23 cellular contexts compared by ENCODE assay signal in the genomic region with DNA sequence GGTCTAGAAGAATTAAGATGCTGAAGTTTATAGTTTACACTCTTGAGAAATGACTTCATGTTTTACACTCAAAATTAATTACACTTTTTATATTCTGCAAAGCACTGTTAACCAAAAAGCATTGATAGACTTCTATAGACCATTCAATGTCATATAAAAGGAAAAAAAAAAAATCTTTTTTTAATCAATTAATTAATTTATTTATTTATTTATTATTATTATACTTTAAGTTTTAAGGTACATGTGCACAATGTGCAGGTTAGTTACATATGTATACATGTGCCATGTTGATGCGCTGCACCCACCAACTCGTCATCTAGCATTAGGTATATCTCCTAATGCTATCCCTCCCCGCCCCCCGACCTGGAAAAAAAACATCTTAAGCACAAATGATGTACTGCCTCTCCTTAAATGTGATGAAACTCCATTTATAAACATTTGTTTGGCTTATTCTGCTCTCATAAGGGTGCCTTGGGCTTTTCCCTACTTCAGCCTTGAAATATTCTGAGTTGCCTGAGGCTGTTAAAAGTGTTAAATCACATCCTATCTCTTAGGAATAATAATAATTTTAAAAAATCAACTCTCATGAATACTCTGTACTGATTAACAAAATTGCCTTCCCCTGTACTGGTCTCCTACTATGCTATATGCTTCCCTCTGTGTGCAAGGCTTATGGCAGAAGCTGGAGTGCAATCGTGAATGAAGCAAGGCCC.
DNase-seq lines count a peak whose midpoint lies in the region; ATAC-seq, FAIRE-seq and TF ChIP-seq lines count a peak whose summit lies in the region.
"Had no signal": no experiment of that assay in that cellular context is flagged by ENCODE, and none has a peak within 500 bp of the region (broad histone marks: within the 10 kb centered on the region; RNA-seq: fewer than 3 reads in every experiment).

No MANE protein-coding gene starts in this region.

- no peaks in the 10 kb centered on the region for H4K20me1 ChIP-seq in neural progenitor cell (ENCODE audit: low read depth)
- H4K20me1 ChIP-seq: BLaER1 treated with 17β-estradiol and CSF1 and Interleukin-3, amounts not matched to agents 10 nM and 100 nM had no signal

- peaks cover 22% of the 10 kb centered on the region for H3F3A ChIP-seq in neural progenitor cell (ENCODE audit: low read depth)

- H3K9me3 ChIP-seq in Caco-2 (no peaks in the 10 kb centered on the region), neural progenitor cell (ENCODE audit: low read depth) (no peaks in the 10 kb centered on the region), colonic mucosa (no peaks in the 10 kb centered on the region)
- H3K9me3 ChIP-seq: BE2C; BLaER1 treated with 17β-estradiol and CSF1 and Interleukin-3, amounts not matched to agents 10 nM and 100 nM had no signal

- H3K9ac ChIP-seq in neural progenitor cell (no peak overlapping the region), colonic mucosa (ENCODE audit: low read depth in 2 of 2, low read length in 2 of 2) (no peak overlapping the region)
- H3K9ac ChIP-seq: BLaER1 treated with 17β-estradiol and CSF1 and Interleukin-3, amounts not matched to agents 10 nM and 100 nM had no signal

- no TSS peak for BruUV-seq in Caco-2 (replicated peaks; lab: Mats Ljungman, UMichigan)

- H3K27me3 ChIP-seq in Caco-2 (replicated peaks; ENCODE audit: control insufficient read depth, insufficient read depth, low read length) (no peaks in the 10 kb centered on the region), neural progenitor cell (no peaks in the 10 kb centered on the region), colonic mucosa (no peaks in the 10 kb centered on the region)
- H3K27me3 ChIP-seq: BE2C; BLaER1 treated with 17β-estradiol and CSF1 and Interleukin-3, amounts not matched to agents 10 nM and 100 nM had no signal

- H3K9me3 Mint-ChIP-seq in Caco-2 (ENCODE audit: unreplicated experiment) (peaks cover 11% of the 10 kb centered on the region), WTC11 (no peaks in the 10 kb centered on the region), neural progenitor cell (no peaks in the 10 kb centered on the region)

- no peak for DNase-seq in Caco-2
- no peak for DNase-seq in WTC11 (ENCODE audit: low spot score)
- no peak for DNase-seq in frontal cortex (ENCODE audit: low spot score in 2 of 2)
- no peak for DNase-seq in neural progenitor cell (ENCODE audit: low spot score)
- no peak for DNase-seq in ACHN
- no peak for DNase-seq in colonic mucosa
- no peak for DNase-seq in NCI-H128 (lab: John Stamatoyannopoulos, UW; ENCODE audit: unreplicated experiment)
- no peak for DNase-seq in stimulated activated naive CD8-positive, alpha-beta T cell treated with anti-CD3 and anti-CD28 coated beads, Interleukin-15, Interleukin-2, amounts not matched to agents 100 U/mL and 50 U/mL, for 24 hours
- DNase-seq: AML-193; BE2C; Calu3; CD4-positive, alpha-beta T cell; CD8-positive, alpha-beta memory T cell; GF-D8; GOT3; H7 had no signal

- TF ChIP-seq CTCF in Caco-2 (IDR thresholded peaks at IDR 0.05; ENCODE audit: insufficient read depth in 1 of 2, low read depth in 1 of 2, low read length in 1 of 2, severe bottlenecking in 1 of 2, unreplicated experiment in 1 of 2) (no peak), WTC11 (IDR thresholded peaks at IDR 0.05) (no peak), neural progenitor cell (IDR thresholded peaks at IDR 0.05) (no peak), colonic mucosa (IDR thresholded peaks at IDR 0.05) (no peak)

- H3K4me3 Mint-ChIP-seq in Caco-2 (ENCODE audit: unreplicated experiment) = no peak overlapping the region
- no peak overlapping the region for H3K4me3 Mint-ChIP-seq in WTC11
- no peak overlapping the region for H3K4me3 Mint-ChIP-seq in neural progenitor cell
- H3K4me3 Mint-ChIP-seq: CD14-positive monocyte; CD4-positive, alpha-beta T cell had no signal

- ATAC-seq in WTC11 = no peak
- ATAC-seq in stimulated activated naive CD8-positive, alpha-beta T cell treated with anti-CD3 and anti-CD28 coated beads, Interleukin-15, Interleukin-2, amounts not matched to agents 100 U/mL and 50 U/mL, for 24 hours = no peak
- ATAC-seq: HCT116 had no signal

- peak; percentile 10 for FAIRE-seq in frontal cortex (lab: Jason Lieb, UNC)
- FAIRE-seq: A204.1, GM12891, GM18507 had no signal

- CTCF ChIA-PET in Caco-2 (lab: Charles Lee) (no interaction called here), WTC11 (lab: Charles Lee) (no interaction called here)

- no peaks in the 10 kb centered on the region for H3K79me2 ChIP-seq in neural progenitor cell (ENCODE audit: low read depth)

- H3K4me2 ChIP-seq in neural progenitor cell = peak overlapping the region; percentile 3
- H3K4me2 ChIP-seq: BLaER1 treated with 17β-estradiol and CSF1 and Interleukin-3, amounts not matched to agents 10 nM and 100 nM had no signal

- H3K36me3 Mint-ChIP-seq in Caco-2 (ENCODE audit: insufficient read depth, unreplicated experiment) (peaks cover 11% of the 10 kb centered on the region), WTC11 (no peaks in the 10 kb centered on the region), neural progenitor cell (no peaks in the 10 kb centered on the region)
- H3K36me3 Mint-ChIP-seq: CD14-positive monocyte; CD8-positive, alpha-beta memory T cell had no signal

- no peak overlapping the region for H3K4me3 ChIP-seq in Caco-2 (ENCODE audit: low read depth, low read length)
- no peak overlapping the region for H3K4me3 ChIP-seq in neural progenitor cell
- H3K4me3 ChIP-seq in colonic mucosa = no peak overlapping the region
- H3K4me3 ChIP-seq: BLaER1 treated with 17β-estradiol and CSF1 and Interleukin-3, amounts not matched to agents 10 nM and 100 nM had no signal

- H3K36me3 ChIP-seq in Caco-2 (ENCODE audit: control insufficient read depth, insufficient read depth, low read length) = no peaks in the 10 kb centered on the region
- no peaks in the 10 kb centered on the region for H3K36me3 ChIP-seq in neural progenitor cell
- no peaks in the 10 kb centered on the region for H3K36me3 ChIP-seq in colonic mucosa
- H3K36me3 ChIP-seq: BE2C; BLaER1 treated with 17β-estradiol and CSF1 and Interleukin-3, amounts not matched to agents 10 nM and 100 nM had no signal

- intact Hi-C loops in Caco-2 (cut with micrococcal nuclease; ENCODE audit: unreplicated experiment) (no loop called here), colonic mucosa (cut with DNase I) (no loop called here)

- POLR2A ChIA-PET in Caco-2 (lab: Charles Lee) (no interaction called here), WTC11 (lab: Charles Lee) (no interaction called here)

- H3K27me3 Mint-ChIP-seq in Caco-2 (ENCODE audit: insufficient read depth, unreplicated experiment) (no peaks in the 10 kb centered on the region), WTC11 (ENCODE audit: low read depth) (no peaks in the 10 kb centered on the region), neural progenitor cell (ENCODE audit: insufficient read depth, low read depth) (no peaks in the 10 kb centered on the region)
- H3K27me3 Mint-ChIP-seq: CD4-positive, alpha-beta T cell; CD8-positive, alpha-beta memory T cell had no signal

- in situ Hi-C loops in ACHN (cut with HindIII; ENCODE audit: low pct_ligation_motif_present, low pct_unique_long_range_greater_than_20kb, low sequenced_read_pairs) = no loop called here

- no peak overlapping the region for H2AFZ ChIP-seq in neural progenitor cell (replicated peaks)

- H3K27ac Mint-ChIP-seq in Caco-2 (ENCODE audit: unreplicated experiment) (peak overlapping the region; percentile 94), WTC11 (no peak overlapping the region), neural progenitor cell (no peak overlapping the region)
- H3K27ac Mint-ChIP-seq: CD14-positive monocyte; CD4-positive, alpha-beta T cell had no signal

- H3K4me1 ChIP-seq in Caco-2 = peaks cover 42% of the 10 kb centered on the region
- peaks cover 34% of the 10 kb centered on the region for H3K4me1 ChIP-seq in neural progenitor cell
- H3K4me1 ChIP-seq in colonic mucosa = no peaks in the 10 kb centered on the region

- no peak overlapping the region for H3K27ac ChIP-seq in neural progenitor cell
- H3K27ac ChIP-seq in colonic mucosa = no peak overlapping the region
- H3K27ac ChIP-seq: 22Rv1; BLaER1 treated with 17β-estradiol and CSF1 and Interleukin-3, amounts not matched to agents 10 nM and 100 nM had no signal

- H3K4me1 Mint-ChIP-seq in Caco-2 (ENCODE audit: low read depth, unreplicated experiment) (peaks cover 46% of the 10 kb centered on the region), WTC11 (peaks cover 55% of the 10 kb centered on the region), neural progenitor cell (peaks cover 38% of the 10 kb centered on the region)
- H3K4me1 Mint-ChIP-seq: CD14-positive monocyte; CD8-positive, alpha-beta memory T cell had no signal

TF ChIP-seq in WTC11, 78 proteins besides CTCF, POLR2A, EP300 and RAD21:
- peak; percentile 92 for TF ChIP-seq HMGA2 (CRISPR knock-in tag; IDR thresholded peaks at IDR 0.05)
- TF ChIP-seq, protein P1, sequence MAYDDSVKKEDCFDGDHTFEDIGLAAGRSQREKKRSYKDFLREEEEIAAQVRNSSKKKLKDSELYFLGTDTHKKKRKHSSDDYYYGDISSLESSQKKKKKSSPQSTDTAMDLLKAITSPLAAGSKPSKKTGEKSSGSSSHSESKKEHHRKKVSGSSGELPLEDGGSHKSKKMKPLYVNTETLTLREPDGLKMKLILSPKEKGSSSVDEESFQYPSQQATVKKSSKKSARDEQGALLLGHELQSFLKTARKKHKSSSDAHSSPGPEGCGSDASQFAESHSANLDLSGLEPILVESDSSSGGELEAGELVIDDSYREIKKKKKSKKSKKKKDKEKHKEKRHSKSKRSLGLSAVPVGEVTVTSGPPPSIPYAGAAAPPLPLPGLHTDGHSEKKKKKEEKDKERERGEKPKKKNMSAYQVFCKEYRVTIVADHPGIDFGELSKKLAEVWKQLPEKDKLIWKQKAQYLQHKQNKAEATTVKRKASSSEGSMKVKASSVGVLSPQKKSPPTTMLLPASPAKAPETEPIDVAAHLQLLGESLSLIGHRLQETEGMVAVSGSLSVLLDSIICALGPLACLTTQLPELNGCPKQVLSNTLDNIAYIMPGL (CRISPR knock-in tag; IDR thresholded peaks at IDR 0.05) = no peak
